In genomic region chr6:5179917-5180316, GRCh38 we compare ENCODE assay signal across 1 cellular context.
TF ChIP-seq lines count a peak whose summit lies in the region.

No MANE protein-coding gene starts in this region.

TF ChIP-seq in K562, 482 proteins besides CTCF, POLR2A, EP300 and RAD21 (continued from another document and continues in another):
- TF ChIP-seq CHAMP1 (IDR thresholded peaks at IDR 0.05) (no peak), HSF4 (CRISPR knock-in tag; IDR thresholded peaks at IDR 0.05; ENCODE audit: borderline replicate concordance) (no peak), RCOR1 (IDR thresholded peaks at IDR 0.05; ENCODE audit: borderline replicate concordance in 1 of 2, low read depth in 2 of 2, low read length in 2 of 2) (peak in 1 of 2 experiments; percentile 66; a peak in 1 of 4 replicates), JUN (IDR thresholded peaks at IDR 0.05; ENCODE audit: borderline replicate concordance, low read depth, low read length) (no peak), JUN (CRISPR knock-in tag; IDR thresholded peaks at IDR 0.05; ENCODE audit: borderline replicate concordance) (no peak), DPF2 (IDR thresholded peaks at IDR 0.05) (peak; percentile 31; the same call in 1 of the 2 replicates), HDAC3 (IDR thresholded peaks at IDR 0.05; ENCODE audit: borderline replicate concordance, partially characterized antibody) (no peak), POLR2B (IDR thresholded peaks at IDR 0.05; ENCODE audit: low read depth, partially characterized antibody) (no peak), PPARD (CRISPR knock-in tag; IDR thresholded peaks at IDR 0.05) (no peak), TAF9B (IDR thresholded peaks at IDR 0.05; ENCODE audit: partially characterized antibody) (no peak), HOXB6 (CRISPR knock-in tag; IDR thresholded peaks at IDR 0.05; ENCODE audit: borderline replicate concordance) (no peak), POU5F1 (IDR thresholded peaks at IDR 0.05; ENCODE audit: borderline replicate concordance, low read depth, low read length, partially characterized antibody) (no peak), CHD1 (IDR thresholded peaks at IDR 0.05; ENCODE audit: low read length) (no peak), TCF7L2 (IDR thresholded peaks at IDR 0.05; ENCODE audit: low read depth, low read length) (no peak), TCF15 (CRISPR knock-in tag; IDR thresholded peaks at IDR 0.05) (no peak), ZNF644 (tag; IDR thresholded peaks at IDR 0.05; ENCODE audit: low read depth) (no peak), MAFK (IDR thresholded peaks at IDR 0.05; ENCODE audit: low read length) (peak; percentile 81), ZNF57 (CRISPR knock-in tag; IDR thresholded peaks at IDR 0.05) (no peak), ZFP30 (CRISPR knock-in tag; IDR thresholded peaks at IDR 0.05; ENCODE audit: borderline replicate concordance) (no peak), NFE2 (IDR thresholded peaks at IDR 0.05; ENCODE audit: low read depth) (peak; percentile 74), POLR2G (IDR thresholded peaks at IDR 0.05; ENCODE audit: low read depth, low read length) (no peak), BDP1 (IDR thresholded peaks at IDR 0.05; ENCODE audit: insufficient read depth, insufficient read length) (no peak), FOS (IDR thresholded peaks at IDR 0.05; ENCODE audit: extremely low read depth, insufficient read length) (no peak), ZBED1 (IDR thresholded peaks at IDR 0.05) (no peak), BRCA1 (IDR thresholded peaks at IDR 0.05) (no peak), BRCA1 (CRISPR knock-in tag; IDR thresholded peaks at IDR 0.05) (no peak), HMG20B (CRISPR knock-in tag; IDR thresholded peaks at IDR 0.05) (no peak), GATA2 (CRISPR knock-in tag; IDR thresholded peaks at IDR 0.05) (no peak), ERF (CRISPR knock-in tag; IDR thresholded peaks at IDR 0.05) (no peak), SMAD1 (IDR thresholded peaks at IDR 0.05; ENCODE audit: low read depth, low read length, partially characterized antibody) (no peak), BRF1 (IDR thresholded peaks at IDR 0.05; ENCODE audit: borderline replicate concordance, extremely low read depth, insufficient read length) (no peak), TRIM28 (IDR thresholded peaks at IDR 0.05) (no peak), IFI16 (CRISPR knock-in tag; IDR thresholded peaks at IDR 0.05) (no peak), TAL1 (IDR thresholded peaks at IDR 0.05) (peak; percentile 25; the same call in 1 of the 2 replicates), MTA3 (IDR thresholded peaks at IDR 0.05; ENCODE audit: borderline replicate concordance) (no peak), PHB2 (IDR thresholded peaks at IDR 0.05; ENCODE audit: low read depth) (no peak), TCF3 (CRISPR knock-in tag; IDR thresholded peaks at IDR 0.05) (no peak), SMAD4 (CRISPR knock-in tag; conservative IDR thresholded peaks at IDR 0.05) (no peak), ZNF316 (IDR thresholded peaks at IDR 0.05) (peak; percentile 90), ZC3H11A (IDR thresholded peaks at IDR 0.05; ENCODE audit: low read depth, low read length) (no peak), U2AF2 (optimal IDR thresholded peaks at IDR 0.05; ENCODE audit: low read depth, low read length) (no peak), ZBTB1 (CRISPR knock-in tag; IDR thresholded peaks at IDR 0.05; ENCODE audit: borderline replicate concordance, low read depth) (no peak), MCM5 (IDR thresholded peaks at IDR 0.05; ENCODE audit: low read depth) (no peak), ETS2 (tag; IDR thresholded peaks at IDR 0.05; ENCODE audit: borderline replicate concordance, poor library complexity, severe bottlenecking) (no peak), KLF10 (CRISPR knock-in tag; IDR thresholded peaks at IDR 0.05) (no peak)
- TF ChIP-seq, protein P1, sequence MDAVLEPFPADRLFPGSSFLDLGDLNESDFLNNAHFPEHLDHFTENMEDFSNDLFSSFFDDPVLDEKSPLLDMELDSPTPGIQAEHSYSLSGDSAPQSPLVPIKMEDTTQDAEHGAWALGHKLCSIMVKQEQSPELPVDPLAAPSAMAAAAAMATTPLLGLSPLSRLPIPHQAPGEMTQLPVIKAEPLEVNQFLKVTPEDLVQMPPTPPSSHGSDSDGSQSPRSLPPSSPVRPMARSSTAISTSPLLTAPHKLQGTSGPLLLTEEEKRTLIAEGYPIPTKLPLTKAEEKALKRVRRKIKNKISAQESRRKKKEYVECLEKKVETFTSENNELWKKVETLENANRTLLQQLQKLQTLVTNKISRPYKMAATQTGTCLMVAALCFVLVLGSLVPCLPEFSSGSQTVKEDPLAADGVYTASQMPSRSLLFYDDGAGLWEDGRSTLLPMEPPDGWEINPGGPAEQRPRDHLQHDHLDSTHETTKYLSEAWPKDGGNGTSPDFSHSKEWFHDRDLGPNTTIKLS (IDR thresholded peaks at IDR 0.05; ENCODE audit: borderline replicate concordance, low read depth) = no peak
- TF ChIP-seq, protein P2, sequence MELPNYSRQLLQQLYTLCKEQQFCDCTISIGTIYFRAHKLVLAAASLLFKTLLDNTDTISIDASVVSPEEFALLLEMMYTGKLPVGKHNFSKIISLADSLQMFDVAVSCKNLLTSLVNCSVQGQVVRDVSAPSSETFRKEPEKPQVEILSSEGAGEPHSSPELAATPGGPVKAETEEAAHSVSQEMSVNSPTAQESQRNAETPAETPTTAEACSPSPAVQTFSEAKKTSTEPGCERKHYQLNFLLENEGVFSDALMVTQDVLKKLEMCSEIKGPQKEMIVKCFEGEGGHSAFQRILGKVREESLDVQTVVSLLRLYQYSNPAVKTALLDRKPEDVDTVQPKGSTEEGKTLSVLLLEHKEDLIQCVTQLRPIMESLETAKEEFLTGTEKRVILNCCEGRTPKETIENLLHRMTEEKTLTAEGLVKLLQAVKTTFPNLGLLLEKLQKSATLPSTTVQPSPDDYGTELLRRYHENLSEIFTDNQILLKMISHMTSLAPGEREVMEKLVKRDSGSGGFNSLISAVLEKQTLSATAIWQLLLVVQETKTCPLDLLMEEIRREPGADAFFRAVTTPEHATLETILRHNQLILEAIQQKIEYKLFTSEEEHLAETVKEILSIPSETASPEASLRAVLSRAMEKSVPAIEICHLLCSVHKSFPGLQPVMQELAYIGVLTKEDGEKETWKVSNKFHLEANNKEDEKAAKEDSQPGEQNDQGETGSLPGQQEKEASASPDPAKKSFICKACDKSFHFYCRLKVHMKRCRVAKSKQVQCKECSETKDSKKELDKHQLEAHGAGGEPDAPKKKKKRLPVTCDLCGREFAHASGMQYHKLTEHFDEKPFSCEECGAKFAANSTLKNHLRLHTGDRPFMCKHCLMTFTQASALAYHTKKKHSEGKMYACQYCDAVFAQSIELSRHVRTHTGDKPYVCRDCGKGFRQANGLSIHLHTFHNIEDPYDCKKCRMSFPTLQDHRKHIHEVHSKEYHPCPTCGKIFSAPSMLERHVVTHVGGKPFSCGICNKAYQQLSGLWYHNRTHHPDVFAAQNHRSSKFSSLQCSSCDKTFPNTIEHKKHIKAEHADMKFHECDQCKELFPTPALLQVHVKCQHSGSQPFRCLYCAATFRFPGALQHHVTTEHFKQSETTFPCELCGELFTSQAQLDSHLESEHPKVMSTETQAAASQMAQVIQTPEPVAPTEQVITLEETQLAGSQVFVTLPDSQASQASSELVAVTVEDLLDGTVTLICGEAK (IDR thresholded peaks at IDR 0.05) = no peak
- TF ChIP-seq, protein P2 (CRISPR knock-in tag; IDR thresholded peaks at IDR 0.05) = no peak
- TF ChIP-seq, protein P3, sequence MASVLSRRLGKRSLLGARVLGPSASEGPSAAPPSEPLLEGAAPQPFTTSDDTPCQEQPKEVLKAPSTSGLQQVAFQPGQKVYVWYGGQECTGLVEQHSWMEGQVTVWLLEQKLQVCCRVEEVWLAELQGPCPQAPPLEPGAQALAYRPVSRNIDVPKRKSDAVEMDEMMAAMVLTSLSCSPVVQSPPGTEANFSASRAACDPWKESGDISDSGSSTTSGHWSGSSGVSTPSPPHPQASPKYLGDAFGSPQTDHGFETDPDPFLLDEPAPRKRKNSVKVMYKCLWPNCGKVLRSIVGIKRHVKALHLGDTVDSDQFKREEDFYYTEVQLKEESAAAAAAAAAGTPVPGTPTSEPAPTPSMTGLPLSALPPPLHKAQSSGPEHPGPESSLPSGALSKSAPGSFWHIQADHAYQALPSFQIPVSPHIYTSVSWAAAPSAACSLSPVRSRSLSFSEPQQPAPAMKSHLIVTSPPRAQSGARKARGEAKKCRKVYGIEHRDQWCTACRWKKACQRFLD (CRISPR knock-in tag; IDR thresholded peaks at IDR 0.05) = no peak
